Comparison of ENCODE assay signal across 18 cellular contexts in genomic region chr18:25278415-25278814, GRCh38.
A peak's percentile ranks its signal among the peaks of the same experiment; 100 is the strongest.
DNase-seq lines count a peak whose midpoint lies in the region; ATAC-seq and TF ChIP-seq lines count a peak whose summit lies in the region.
"Had no signal": no experiment of that assay in that cellular context is flagged by ENCODE, and none has a peak within 500 bp of the region (broad histone marks: within the 10 kb centered on the region; RNA-seq: fewer than 3 reads in every experiment).

No MANE protein-coding gene starts in this region.

- DNase-seq in IMR-90 (peak; percentile 13), NCI-H524 treated with DMSO at 0.1 percent for 48 hours (lab: John Stamatoyannopoulos, UW) (peak; percentile 61), dermis blood vessel endothelial cell (peak; percentile 42), osteocyte (ENCODE audit: extremely low spot score, unreplicated experiment) (no peak), OCI-M2 (lab: John Stamatoyannopoulos, UW; ENCODE audit: unreplicated experiment) (no peak), mucosa of descending colon (no peak), MG63 (no peak)
- DNase-seq: activated CD4-positive, alpha-beta memory T cell treated with anti-CD3 and anti-CD28 coated beads, Interleukin-2, amount 10 ng/mL, durations not matched to agents 7 days and 5 days; activated naive CD8-positive, alpha-beta T cell treated with anti-CD3 and anti-CD28 coated beads for 36 hours; activated T-cell treated with anti-CD3 and anti-CD28 coated beads, Interleukin-2, amount 50 U/mL, for 72 hours; Caco-2; naive thymus-derived CD8-positive, alpha-beta T cell; NCI-H1436 treated with DMSO at 0.1 percent for 48 hours; NCI-H345; small intestine; T-helper 2 cell had no signal

- no peak overlapping the region for H2AFZ ChIP-seq in IMR-90 (replicated peaks; ENCODE audit: low read length, poor library complexity)

- no CpG with 5 or more reads among the region's 4 CpGs for WGBS in IMR-90 (ENCODE audit: extremely low coverage in 2 of 2, insufficient read length in 1 of 2), 2 experiments

- no peak overlapping the region for H3K56ac ChIP-seq in IMR-90 (ENCODE audit: extremely low read depth, insufficient read depth, low read length)

- peaks cover 1% of the 10 kb centered on the region; the same call in 1 of the 2 replicates for H3K36me3 ChIP-seq in IMR-90 (ENCODE audit: control insufficient read depth, insufficient read depth, low read length)
- no peaks in the 10 kb centered on the region for H3K36me3 ChIP-seq in mucosa of descending colon (ENCODE audit: low read depth)
- H3K36me3 ChIP-seq in MG63 = no peaks in the 10 kb centered on the region

- H3K27me3 Mint-ChIP-seq in osteocyte (ENCODE audit: unreplicated experiment) = no peaks in the 10 kb centered on the region

- H3K79me1 ChIP-seq in IMR-90 (ENCODE audit: low read depth in 1 of 2, low read length in 2 of 2) = peaks cover 9 to 34% of the 10 kb centered on the region in 2 experiments

- no peak overlapping the region for H3K23ac ChIP-seq in IMR-90 (ENCODE audit: low read depth, low read length)

- intact Hi-C loops in IMR-90 (cut with micrococcal nuclease) (no loop called here), mucosa of descending colon (cut with DNase I, micrococcal nuclease) (no loop called here)

- no peaks in the 10 kb centered on the region for H3K9me3 ChIP-seq in IMR-90 (ENCODE audit: control insufficient read depth, insufficient read depth, low read length)
- H3K9me3 ChIP-seq in mucosa of descending colon = no peaks in the 10 kb centered on the region
- no peaks in the 10 kb centered on the region for H3K9me3 ChIP-seq in MG63
- H3K9me3 ChIP-seq: Caco-2 had no signal

- in situ Hi-C loops in IMR-90 (cut with MboI; ENCODE audit: low sequenced_read_pairs) = no loop called here

- H3K9ac ChIP-seq in IMR-90 (ENCODE audit: low read depth, low read length) = no peak overlapping the region

- peak overlapping the region; percentile 19; the same call in 1 of the 3 replicates for H2BK15ac ChIP-seq in IMR-90 (ENCODE audit: low read depth, low read length)

- peak overlapping the region; percentile 65 for H2BK120ac ChIP-seq in IMR-90 (ENCODE audit: low read depth, low read length)

- H3K4me3 ChIP-seq in IMR-90 (ENCODE audit: insufficient read depth, low read depth, low read length) = no peak overlapping the region
- H3K4me3 ChIP-seq in mucosa of descending colon = no peak overlapping the region
- no peak overlapping the region for H3K4me3 ChIP-seq in MG63

- H3K9me1 ChIP-seq in IMR-90 (ENCODE audit: insufficient read depth, low read length) = peaks cover 4% of the 10 kb centered on the region

- dilution Hi-C loops in IMR-90 (cut with HindIII; ENCODE audit: low sequenced_read_pairs, unreplicated experiment) = no loop called here

- H3K4me1 ChIP-seq in IMR-90 (ENCODE audit: control insufficient read depth, insufficient read depth, low read length) = peaks cover 6% of the 10 kb centered on the region
- no peaks in the 10 kb centered on the region for H3K4me1 ChIP-seq in mucosa of descending colon (ENCODE audit: low read depth)
- H3K4me1 ChIP-seq: Caco-2 had no signal

- H3K4ac ChIP-seq in IMR-90 (ENCODE audit: low read depth, low read length) = peak overlapping the region; percentile 50; the same call in 1 of the 2 replicates

- peak overlapping the region; percentile 53; the same call in 1 of the 2 replicates for H3K4me2 ChIP-seq in IMR-90 (ENCODE audit: low read depth, low read length)

- no peaks in the 10 kb centered on the region for H3K9me3 Mint-ChIP-seq in osteocyte (ENCODE audit: unreplicated experiment)
- H3K9me3 Mint-ChIP-seq: activated CD4-positive, alpha-beta memory T cell treated with anti-CD3 and anti-CD28 coated beads, Interleukin-2, amount 10 ng/mL, durations not matched to agents 7 days and 5 days; activated naive CD8-positive, alpha-beta T cell treated with anti-CD3 and anti-CD28 coated beads for 36 hours; activated T-cell treated with anti-CD3 and anti-CD28 coated beads, Interleukin-2, amount 50 U/mL, for 72 hours; naive thymus-derived CD8-positive, alpha-beta T cell had no signal

- H2AK9ac ChIP-seq in IMR-90 (replicated peaks; ENCODE audit: low read depth, low read length, poor library complexity) = no peak overlapping the region

- POLR2A ChIA-PET in IMR-90 (lab: Charles Lee; ENCODE audit: unreplicated experiment) = no interaction called here

- H3K14ac ChIP-seq in IMR-90 (replicated peaks; ENCODE audit: low read depth, low read length) = peak overlapping the region; percentile 59; the same call in 1 of the 2 replicates

- H3K4me3 Mint-ChIP-seq in osteocyte (ENCODE audit: unreplicated experiment) = no peak overlapping the region
- H3K4me3 Mint-ChIP-seq: activated CD4-positive, alpha-beta memory T cell treated with anti-CD3 and anti-CD28 coated beads, Interleukin-2, amount 10 ng/mL, durations not matched to agents 7 days and 5 days; activated naive CD8-positive, alpha-beta T cell treated with anti-CD3 and anti-CD28 coated beads for 36 hours; activated T-cell treated with anti-CD3 and anti-CD28 coated beads, Interleukin-2, amount 50 U/mL, for 72 hours; naive thymus-derived CD8-positive, alpha-beta T cell had no signal

- peaks cover 2% of the 10 kb centered on the region for H3K36me3 Mint-ChIP-seq in osteocyte (ENCODE audit: unreplicated experiment)
- H3K36me3 Mint-ChIP-seq: activated naive CD8-positive, alpha-beta T cell treated with anti-CD3 and anti-CD28 coated beads for 36 hours; naive thymus-derived CD8-positive, alpha-beta T cell had no signal

- no peak overlapping the region for H3K27ac ChIP-seq in IMR-90 (ENCODE audit: insufficient read depth, low read length)

- peak overlapping the region; percentile 43; the same call in 1 of the 2 replicates for H4K91ac ChIP-seq in IMR-90 (ENCODE audit: insufficient read depth, low read depth, low read length)

- H2BK5ac ChIP-seq in IMR-90 (ENCODE audit: low read depth, low read length, poor library complexity, severe bottlenecking) = no peak overlapping the region

- H2BK20ac ChIP-seq in IMR-90 (ENCODE audit: low read depth, low read length) = peak overlapping the region; percentile 51; the same call in 1 of the 2 replicates

- ATAC-seq in IMR-90 (ENCODE audit: low read depth) (no peak), mucosa of descending colon (no peak)
- ATAC-seq: activated T-cell treated with anti-CD3 and anti-CD28 coated beads, Interleukin-2, amount 50 U/mL, for 72 hours; naive thymus-derived CD8-positive, alpha-beta T cell; PC-3 had no signal

- H3K27ac Mint-ChIP-seq in osteocyte (ENCODE audit: unreplicated experiment) = peak overlapping the region; percentile 36
- H3K27ac Mint-ChIP-seq: activated CD4-positive, alpha-beta memory T cell treated with anti-CD3 and anti-CD28 coated beads, Interleukin-2, amount 10 ng/mL, durations not matched to agents 7 days and 5 days; activated naive CD8-positive, alpha-beta T cell treated with anti-CD3 and anti-CD28 coated beads for 36 hours; activated T-cell treated with anti-CD3 and anti-CD28 coated beads, Interleukin-2, amount 50 U/mL, for 72 hours; naive thymus-derived CD8-positive, alpha-beta T cell; progenitor cell of endocrine pancreas had no signal

- no TSS peak for BruUV-seq in IMR-90 (replicated peaks; lab: Mats Ljungman, UMichigan)

- H4K20me1 ChIP-seq in IMR-90 (ENCODE audit: insufficient read depth, low read length) = peaks cover 8% of the 10 kb centered on the region; the same call in 1 of the 2 replicates

- TF ChIP-seq POLR2A in IMR-90 (IDR thresholded peaks at IDR 0.05; ENCODE audit: low read depth, low read length) = no peak

- no peak overlapping the region for H4K8ac ChIP-seq in IMR-90 (ENCODE audit: low read depth in 2 of 2, low read length in 2 of 2)

- no peak overlapping the region for H4K5ac ChIP-seq in IMR-90 (ENCODE audit: low read depth, low read length)

- no peak overlapping the region for H3K18ac ChIP-seq in IMR-90 (ENCODE audit: low read depth, low read length)

- CTCF ChIA-PET in IMR-90 (lab: Yijun Ruan, JAX) = no interaction called here

- peak overlapping the region; percentile 47; the same call in 1 of the 2 replicates for H2AK5ac ChIP-seq in IMR-90 (ENCODE audit: low read depth, low read length)

- TF ChIP-seq CTCF in IMR-90 (conservative IDR thresholded peaks at IDR 0.05; ENCODE audit: low read depth, low read length) (no peak), osteocyte (IDR thresholded peaks at IDR 0.05) (no peak), mucosa of descending colon (IDR thresholded peaks at IDR 0.05) (no peak)

- H3K4me1 Mint-ChIP-seq in osteocyte (ENCODE audit: unreplicated experiment) = peaks cover 28% of the 10 kb centered on the region
- H3K4me1 Mint-ChIP-seq: activated CD4-positive, alpha-beta memory T cell treated with anti-CD3 and anti-CD28 coated beads, Interleukin-2, amount 10 ng/mL, durations not matched to agents 7 days and 5 days; activated naive CD8-positive, alpha-beta T cell treated with anti-CD3 and anti-CD28 coated beads for 36 hours had no signal

- H3K27me3 ChIP-seq in IMR-90 (ENCODE audit: control insufficient read depth, insufficient read depth, low read length) (no peaks in the 10 kb centered on the region), MG63 (no peaks in the 10 kb centered on the region)

- TF ChIP-seq RAD21 in IMR-90 (IDR thresholded peaks at IDR 0.05; ENCODE audit: low read length) = no peak

TF ChIP-seq in IMR-90, 13 proteins besides CTCF, POLR2A, EP300 and RAD21:
- TF ChIP-seq MXI1 (IDR thresholded peaks at IDR 0.05; ENCODE audit: borderline replicate concordance, low read depth, low read length) (no peak), FOS (IDR thresholded peaks at IDR 0.05; ENCODE audit: low read depth, low read length) (no peak), RFX5 (IDR thresholded peaks at IDR 0.05; ENCODE audit: low read depth, low read length) (no peak), RCOR1 (IDR thresholded peaks at IDR 0.05; ENCODE audit: insufficient replicate concordance, low read length) (no peak), MAFK (IDR thresholded peaks at IDR 0.05; ENCODE audit: low read depth, low read length) (no peak)

Comparison
In these comparisons a context has a peak if more than half of its experiments do, and no peak if none do; other contexts are left out.
1. DNase-seq: peak in IMR-90 (single experiment), NCI-H524 treated with DMSO at 0.1 percent for 48 hours (single experiment) and dermis blood vessel endothelial cell (single experiment); none in osteocyte (single experiment), OCI-M2 (single experiment), mucosa of descending colon (0 of 3) and MG63 (single experiment).